23 cellular contexts compared by ENCODE assay signal in the genomic region with DNA sequence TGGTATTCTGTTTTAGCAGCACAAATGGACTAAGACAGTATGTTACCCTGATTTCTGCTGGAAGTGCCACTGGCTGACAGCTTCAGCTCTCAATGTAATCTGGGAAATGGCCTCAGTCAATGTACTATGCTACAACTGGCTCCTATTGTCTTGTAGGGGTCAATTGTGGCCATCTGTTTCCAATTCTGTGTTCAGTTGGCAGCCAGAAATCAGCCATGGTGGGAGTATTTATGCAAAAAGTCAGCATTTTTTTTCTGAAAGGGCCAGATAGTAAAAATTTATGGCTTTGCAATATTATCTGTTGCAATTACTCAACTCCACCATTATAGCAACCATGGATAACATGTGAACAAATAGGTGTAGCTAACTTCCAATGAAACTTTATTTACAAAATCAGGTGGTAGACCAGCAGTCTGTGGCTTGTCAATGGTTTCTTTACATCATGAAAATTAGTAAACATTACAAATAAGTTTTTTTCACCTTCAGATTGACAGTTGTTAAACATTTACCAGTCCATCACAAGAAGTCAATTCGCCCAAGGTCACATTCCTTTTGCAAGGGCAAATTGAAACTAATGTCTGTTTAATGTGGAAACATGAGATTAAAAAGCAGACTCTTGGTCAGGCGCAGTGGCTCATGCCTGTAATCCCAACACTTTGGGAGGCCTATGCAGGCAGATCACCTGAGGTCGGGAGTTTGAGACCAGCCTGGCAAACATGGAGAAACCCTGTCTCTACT. TPM values are rescaled to one million over a fixed set of nuclear protein-coding genes. Genes with fewer than 3 reads are reported as not detected.
"Had no signal": no experiment of that assay in that cellular context is flagged by ENCODE, and none has a peak within 500 bp of the region (broad histone marks: within the 10 kb centered on the region; RNA-seq: fewer than 3 reads in every experiment).

No MANE protein-coding gene starts in this region.

- H3K27me3 Mint-ChIP-seq: activated CD4-positive, alpha-beta T cell treated with anti-CD3 and anti-CD28 coated beads, Interleukin-2, amount 10 ng/mL, durations not matched to agents 7 days and 5 days had no signal

- DNase-seq: activated CD4-positive, alpha-beta memory T cell treated with anti-CD3 and anti-CD28 coated beads for 36 hours; activated CD4-positive, alpha-beta T cell treated with anti-CD3 and anti-CD28 coated beads, Interleukin-2, amount 10 ng/mL, durations not matched to agents 7 days and 5 days; activated CD4-positive, CD25-positive, alpha-beta regulatory T cell; activated CD8-positive, alpha-beta memory T cell treated with anti-CD3 and anti-CD28 coated beads for 24 hours; activated gamma-delta T cell; activated naive CD4-positive, alpha-beta T cell treated with anti-CD3 and anti-CD28 coated beads for 36 hours; activated T-cell treated with anti-CD3 and anti-CD28 coated beads, Interleukin-2, amount 50 U/mL, for 4 hours; amygdala; Kasumi-1; KBM-7; NCI-H146; NCI-H187 treated with DMSO at 0.1 percent for 48 hours; NCI-H2081 treated with DMSO at 0.1 percent for 48 hours; NCI-H524; Peyer's patch; Right ventricle myocardium superior; SJCRH30 had no signal

- H3K27me3 ChIP-seq: cardiac muscle cell, Peyer's patch, SJCRH30 had no signal

- FAIRE-seq: astrocyte had no signal

- H3K4me3 Mint-ChIP-seq: activated CD4-positive, alpha-beta memory T cell treated with anti-CD3 and anti-CD28 coated beads for 36 hours; activated CD4-positive, alpha-beta T cell treated with anti-CD3 and anti-CD28 coated beads, Interleukin-2, amount 10 ng/mL, durations not matched to agents 7 days and 5 days; activated naive CD4-positive, alpha-beta T cell treated with anti-CD3 and anti-CD28 coated beads for 36 hours; activated naive CD8-positive, alpha-beta T cell; activated T-cell treated with anti-CD3 and anti-CD28 coated beads, Interleukin-2, amount 50 U/mL, for 4 hours; T-helper 1 cell treated with Interleukin-12 subunit alpha and Interleukin-12 subunit beta and Interleukin-4 antibody, amounts not matched to agents 30 μg/mL and 1 μg/mL, for 36 hours had no signal

- H3K36me3 ChIP-seq: cardiac muscle cell, Peyer's patch, SJCRH30 had no signal

- H3K4me3 ChIP-seq: cardiac muscle cell, Peyer's patch, SJCRH30 had no signal

- H3K27ac ChIP-seq: cardiac muscle cell, Peyer's patch, RWPE1, SJCRH30 had no signal

- H3K4me1 Mint-ChIP-seq: activated CD4-positive, alpha-beta T cell treated with anti-CD3 and anti-CD28 coated beads, Interleukin-2, amount 10 ng/mL, durations not matched to agents 7 days and 5 days; brain had no signal

- H3K36me3 Mint-ChIP-seq: brain had no signal

- H3K27ac Mint-ChIP-seq: activated CD4-positive, alpha-beta memory T cell treated with anti-CD3 and anti-CD28 coated beads for 36 hours; activated CD4-positive, alpha-beta T cell treated with anti-CD3 and anti-CD28 coated beads, Interleukin-2, amount 10 ng/mL, durations not matched to agents 7 days and 5 days; activated naive CD4-positive, alpha-beta T cell treated with anti-CD3 and anti-CD28 coated beads for 36 hours; activated naive CD8-positive, alpha-beta T cell; brain; T-helper 1 cell treated with Interleukin-12 subunit alpha and Interleukin-12 subunit beta and Interleukin-4 antibody, amounts not matched to agents 30 μg/mL and 1 μg/mL, for 36 hours had no signal

- ATAC-seq: activated T-cell treated with anti-CD3 and anti-CD28 coated beads, Interleukin-2, amount 50 U/mL, for 4 hours had no signal

- H3K9me3 ChIP-seq: Peyer's patch, SJCRH30 had no signal

- H3K4me1 ChIP-seq: Peyer's patch, SJCRH30 had no signal

RNA-seq across cellular contexts. Expression of gene TSHZ2, which starts 58.3 kb away (rescaled TPM):
- total RNA-seq: SJCRH30 had no signal
